In the genomic region with DNA sequence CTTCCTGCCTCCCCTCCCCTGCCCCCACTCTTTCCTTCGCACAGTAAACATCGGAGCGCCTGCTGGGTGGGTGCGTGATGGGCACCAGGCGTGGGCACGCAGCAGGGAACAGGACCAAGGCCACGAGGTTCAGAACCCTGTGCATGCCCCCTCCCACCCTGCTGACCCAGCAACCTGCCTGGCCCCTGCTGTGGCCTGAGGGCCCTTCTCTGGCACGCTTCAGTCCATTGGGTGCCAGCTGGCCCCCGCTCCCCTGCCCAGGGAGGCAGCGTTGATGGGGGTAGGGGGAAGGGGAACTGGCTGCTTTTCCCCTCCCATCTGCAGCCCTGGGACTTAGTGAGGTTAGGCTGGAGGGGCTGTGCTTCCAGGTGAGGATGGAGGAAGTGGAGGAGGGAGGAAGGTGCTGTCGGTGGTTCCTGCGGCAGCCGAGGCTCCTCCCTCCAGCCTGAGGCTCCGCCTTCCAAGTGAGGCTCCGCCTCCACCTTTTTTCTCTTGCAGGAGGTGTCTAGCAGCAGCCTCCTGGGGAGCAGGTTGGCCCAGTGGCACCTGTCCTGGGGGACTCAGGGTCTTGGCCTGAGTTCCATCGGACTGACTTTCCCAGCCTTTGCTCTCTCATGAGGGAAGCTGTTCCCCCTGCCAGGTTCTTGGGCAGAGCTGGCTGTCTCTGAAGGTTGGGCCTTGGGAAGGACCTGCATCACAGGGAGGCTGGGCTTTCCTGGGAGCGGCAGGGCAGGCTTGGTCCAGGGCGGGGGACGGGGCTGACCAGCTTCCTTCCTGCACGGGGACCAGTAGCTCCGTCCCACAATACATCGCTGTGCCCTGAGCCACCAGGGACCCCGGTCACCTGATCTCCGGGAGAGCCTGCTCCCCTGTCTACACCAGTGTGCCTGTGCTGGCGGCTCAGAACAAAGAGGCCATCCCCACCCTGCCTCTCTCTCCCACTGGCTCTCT, we compare ENCODE assay signal across 1 cellular context.
TF ChIP-seq lines count a peak whose summit lies in the region.

No MANE protein-coding gene starts in this region.

TF ChIP-seq in GM12878, 131 proteins besides CTCF, POLR2A, EP300 and RAD21:
- no peak for TF ChIP-seq NRF1 (conservative IDR thresholded peaks at IDR 0.05; ENCODE audit: low read depth, low read length)
- peak; percentile 12; the same call in 1 of the 2 replicates for TF ChIP-seq SPI1 (IDR thresholded peaks at IDR 0.05; ENCODE audit: borderline replicate concordance, insufficient read depth, low read depth, low read length)
- TF ChIP-seq HDGF (IDR thresholded peaks at IDR 0.05): 0 out of 2 replicates have a peak, but pooled peaks have one; percentile 32
